Comparison of ENCODE assay signal across 1 cellular context in genomic region chr16:27549857-27550581, GRCh38.
TF ChIP-seq lines count a peak whose summit lies in the region.

A gene with protein sequence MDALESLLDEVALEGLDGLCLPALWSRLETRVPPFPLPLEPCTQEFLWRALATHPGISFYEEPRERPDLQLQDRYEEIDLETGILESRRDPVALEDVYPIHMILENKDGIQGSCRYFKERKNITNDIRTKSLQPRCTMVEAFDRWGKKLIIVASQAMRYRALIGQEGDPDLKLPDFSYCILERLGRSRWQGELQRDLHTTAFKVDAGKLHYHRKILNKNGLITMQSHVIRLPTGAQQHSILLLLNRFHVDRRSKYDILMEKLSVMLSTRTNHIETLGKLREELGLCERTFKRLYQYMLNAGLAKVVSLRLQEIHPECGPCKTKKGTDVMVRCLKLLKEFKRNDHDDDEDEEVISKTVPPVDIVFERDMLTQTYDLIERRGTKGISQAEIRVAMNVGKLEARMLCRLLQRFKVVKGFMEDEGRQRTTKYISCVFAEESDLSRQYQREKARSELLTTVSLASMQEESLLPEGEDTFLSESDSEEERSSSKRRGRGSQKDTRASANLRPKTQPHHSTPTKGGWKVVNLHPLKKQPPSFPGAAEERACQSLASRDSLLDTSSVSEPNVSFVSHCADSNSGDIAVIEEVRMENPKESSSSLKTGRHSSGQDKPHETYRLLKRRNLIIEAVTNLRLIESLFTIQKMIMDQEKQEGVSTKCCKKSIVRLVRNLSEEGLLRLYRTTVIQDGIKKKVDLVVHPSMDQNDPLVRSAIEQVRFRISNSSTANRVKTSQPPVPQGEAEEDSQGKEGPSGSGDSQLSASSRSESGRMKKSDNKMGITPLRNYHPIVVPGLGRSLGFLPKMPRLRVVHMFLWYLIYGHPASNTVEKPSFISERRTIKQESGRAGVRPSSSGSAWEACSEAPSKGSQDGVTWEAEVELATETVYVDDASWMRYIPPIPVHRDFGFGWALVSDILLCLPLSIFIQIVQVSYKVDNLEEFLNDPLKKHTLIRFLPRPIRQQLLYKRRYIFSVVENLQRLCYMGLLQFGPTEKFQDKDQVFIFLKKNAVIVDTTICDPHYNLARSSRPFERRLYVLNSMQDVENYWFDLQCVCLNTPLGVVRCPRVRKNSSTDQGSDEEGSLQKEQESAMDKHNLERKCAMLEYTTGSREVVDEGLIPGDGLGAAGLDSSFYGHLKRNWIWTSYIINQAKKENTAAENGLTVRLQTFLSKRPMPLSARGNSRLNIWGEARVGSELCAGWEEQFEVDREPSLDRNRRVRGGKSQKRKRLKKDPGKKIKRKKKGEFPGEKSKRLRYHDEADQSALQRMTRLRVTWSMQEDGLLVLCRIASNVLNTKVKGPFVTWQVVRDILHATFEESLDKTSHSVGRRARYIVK (N-terminal part only) (minus strand): TSS chr16:27549913. CDS start chr16:27549890, 23 bp downstream.
KATNIP (plus strand) TSS chr16:27550144; CDS start chr16:27550171, 27 bp downstream.

TF ChIP-seq in GM12878, 131 proteins besides CTCF, POLR2A, EP300 and RAD21 (continued from another document and continues in another):
- TF ChIP-seq PRDM15 (CRISPR knock-in tag; IDR thresholded peaks at IDR 0.05): no peak
- no peak for TF ChIP-seq ZNF687 (IDR thresholded peaks at IDR 0.05)
- peak; percentile 90 for TF ChIP-seq ZBTB40 (IDR thresholded peaks at IDR 0.05; ENCODE audit: borderline replicate concordance)
- no peak for TF ChIP-seq NR2F1 (conservative IDR thresholded peaks at IDR 0.05)
- TF ChIP-seq FOXM1 (IDR thresholded peaks at IDR 0.05; ENCODE audit: low read depth, low read length): no peak
- no peak for TF ChIP-seq ASH2L (IDR thresholded peaks at IDR 0.05; ENCODE audit: borderline replicate concordance, low read depth)
- TF ChIP-seq NR2C1 (IDR thresholded peaks at IDR 0.05): peak; percentile 55
- peak; percentile 89 for TF ChIP-seq JUND (IDR thresholded peaks at IDR 0.05; ENCODE audit: low read depth, low read length)
- no peak for TF ChIP-seq MYB (IDR thresholded peaks at IDR 0.05; ENCODE audit: borderline replicate concordance, low read depth, low read length)
- no peak for TF ChIP-seq ESRRA (IDR thresholded peaks at IDR 0.05; ENCODE audit: low read length)
- TF ChIP-seq, protein P1, sequence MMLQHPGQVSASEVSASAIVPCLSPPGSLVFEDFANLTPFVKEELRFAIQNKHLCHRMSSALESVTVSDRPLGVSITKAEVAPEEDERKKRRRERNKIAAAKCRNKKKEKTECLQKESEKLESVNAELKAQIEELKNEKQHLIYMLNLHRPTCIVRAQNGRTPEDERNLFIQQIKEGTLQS (IDR thresholded peaks at IDR 0.05; ENCODE audit: borderline replicate concordance, extremely low read depth, low read depth, low read length): no peak
- no peak for TF ChIP-seq BCL3 (IDR thresholded peaks at IDR 0.05; ENCODE audit: borderline replicate concordance, insufficient read depth, low read depth, low read length, poor library complexity, severe bottlenecking)
- TF ChIP-seq, protein P2, sequence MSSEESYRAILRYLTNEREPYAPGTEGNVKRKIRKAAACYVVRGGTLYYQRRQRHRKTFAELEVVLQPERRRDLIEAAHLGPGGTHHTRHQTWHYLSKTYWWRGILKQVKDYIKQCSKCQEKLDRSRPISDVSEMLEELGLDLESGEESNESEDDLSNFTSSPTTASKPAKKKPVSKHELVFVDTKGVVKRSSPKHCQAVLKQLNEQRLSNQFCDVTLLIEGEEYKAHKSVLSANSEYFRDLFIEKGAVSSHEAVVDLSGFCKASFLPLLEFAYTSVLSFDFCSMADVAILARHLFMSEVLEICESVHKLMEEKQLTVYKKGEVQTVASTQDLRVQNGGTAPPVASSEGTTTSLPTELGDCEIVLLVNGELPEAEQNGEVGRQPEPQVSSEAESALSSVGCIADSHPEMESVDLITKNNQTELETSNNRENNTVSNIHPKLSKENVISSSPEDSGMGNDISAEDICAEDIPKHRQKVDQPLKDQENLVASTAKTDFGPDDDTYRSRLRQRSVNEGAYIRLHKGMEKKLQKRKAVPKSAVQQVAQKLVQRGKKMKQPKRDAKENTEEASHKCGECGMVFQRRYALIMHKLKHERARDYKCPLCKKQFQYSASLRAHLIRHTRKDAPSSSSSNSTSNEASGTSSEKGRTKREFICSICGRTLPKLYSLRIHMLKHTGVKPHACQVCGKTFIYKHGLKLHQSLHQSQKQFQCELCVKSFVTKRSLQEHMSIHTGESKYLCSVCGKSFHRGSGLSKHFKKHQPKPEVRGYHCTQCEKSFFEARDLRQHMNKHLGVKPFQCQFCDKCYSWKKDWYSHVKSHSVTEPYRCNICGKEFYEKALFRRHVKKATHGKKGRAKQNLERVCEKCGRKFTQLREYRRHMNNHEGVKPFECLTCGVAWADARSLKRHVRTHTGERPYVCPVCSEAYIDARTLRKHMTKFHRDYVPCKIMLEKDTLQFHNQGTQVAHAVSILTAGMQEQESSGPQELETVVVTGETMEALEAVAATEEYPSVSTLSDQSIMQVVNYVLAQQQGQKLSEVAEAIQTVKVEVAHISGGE (CRISPR knock-in tag; IDR thresholded peaks at IDR 0.05): no peak
- TF ChIP-seq POLR2AphosphoS5 (IDR thresholded peaks at IDR 0.05; ENCODE audit: low read length): peak; percentile 76; the same call in 1 of the 2 replicates
- TF ChIP-seq GATAD2B (conservative IDR thresholded peaks at IDR 0.05; ENCODE audit: low read depth): no peak
- TF ChIP-seq EGR1 (IDR thresholded peaks at IDR 0.05; ENCODE audit: borderline replicate concordance in 1 of 2, low read depth in 2 of 2, low read length in 2 of 2): no peak
- no peak for TF ChIP-seq SRF (IDR thresholded peaks at IDR 0.05; ENCODE audit: low read depth in 2 of 2, low read length in 2 of 2)
- no peak for TF ChIP-seq USF1 (IDR thresholded peaks at IDR 0.05; ENCODE audit: borderline replicate concordance, extremely low read length, insufficient read depth, low read depth, low read length)
- no peak for TF ChIP-seq ZSCAN29 (IDR thresholded peaks at IDR 0.05)
- no peak for TF ChIP-seq CHD1 (IDR thresholded peaks at IDR 0.05; ENCODE audit: low read depth, low read length)
- no peak for TF ChIP-seq EZH2 (IDR thresholded peaks at IDR 0.05; ENCODE audit: borderline replicate concordance, control insufficient read depth, low read depth, low read length)
- TF ChIP-seq IKZF1 (conservative IDR thresholded peaks at IDR 0.05): peak; percentile 99
- no peak for TF ChIP-seq MYC (IDR thresholded peaks at IDR 0.05; ENCODE audit: insufficient read depth, insufficient read length, insufficient replicate concordance, low read length, severe bottlenecking)
- no peak for TF ChIP-seq CBX5 (IDR thresholded peaks at IDR 0.05; ENCODE audit: low read depth)
- TF ChIP-seq PML (IDR thresholded peaks at IDR 0.05; ENCODE audit: low read length): no peak
- peak; percentile 92 for TF ChIP-seq BMI1 (IDR thresholded peaks at IDR 0.05; ENCODE audit: borderline replicate concordance)
- peak; percentile 8; the same call in 1 of the 2 replicates for TF ChIP-seq DPF2 (IDR thresholded peaks at IDR 0.05)
- TF ChIP-seq, protein P3, sequence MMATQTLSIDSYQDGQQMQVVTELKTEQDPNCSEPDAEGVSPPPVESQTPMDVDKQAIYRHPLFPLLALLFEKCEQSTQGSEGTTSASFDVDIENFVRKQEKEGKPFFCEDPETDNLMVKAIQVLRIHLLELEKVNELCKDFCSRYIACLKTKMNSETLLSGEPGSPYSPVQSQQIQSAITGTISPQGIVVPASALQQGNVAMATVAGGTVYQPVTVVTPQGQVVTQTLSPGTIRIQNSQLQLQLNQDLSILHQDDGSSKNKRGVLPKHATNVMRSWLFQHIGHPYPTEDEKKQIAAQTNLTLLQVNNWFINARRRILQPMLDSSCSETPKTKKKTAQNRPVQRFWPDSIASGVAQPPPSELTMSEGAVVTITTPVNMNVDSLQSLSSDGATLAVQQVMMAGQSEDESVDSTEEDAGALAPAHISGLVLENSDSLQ (IDR thresholded peaks at IDR 0.05): no peak
